In the genomic region with DNA sequence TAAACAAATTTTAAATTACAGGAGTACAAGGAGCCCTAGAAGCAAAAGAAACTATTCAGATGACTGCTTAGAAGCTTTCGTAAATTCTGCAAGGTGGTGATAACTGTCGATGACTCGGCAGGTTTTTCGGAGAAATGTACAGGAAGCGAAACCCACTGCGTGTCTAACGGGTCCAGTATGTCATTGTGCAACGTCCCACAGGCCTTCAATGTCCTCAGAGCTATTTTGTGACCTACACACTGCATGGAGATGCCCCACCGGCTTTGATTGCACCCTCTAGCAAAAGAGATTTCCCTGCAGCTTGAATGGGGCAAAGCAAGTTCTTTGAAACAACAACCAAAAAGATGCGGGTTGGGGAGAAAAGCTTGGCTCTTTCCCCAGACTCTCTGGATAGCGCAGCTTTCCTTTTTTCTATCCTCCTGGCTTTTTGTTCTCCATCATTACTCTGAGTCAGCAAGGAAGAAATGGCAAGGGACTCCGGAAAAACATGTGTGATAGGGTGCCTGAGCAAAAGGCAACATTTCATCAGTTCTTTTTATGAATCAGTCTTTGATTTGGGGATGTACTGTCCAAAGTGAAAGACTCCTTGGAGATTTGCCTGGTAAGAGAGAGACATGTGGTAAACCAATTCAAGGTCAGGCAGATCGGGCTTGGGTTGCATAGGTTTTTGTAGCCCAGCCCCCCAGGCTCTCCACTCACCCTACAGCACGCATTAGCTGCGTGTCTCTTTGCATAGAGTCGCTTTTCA, we compare ENCODE assay signal across 1 cellular context.
TF ChIP-seq lines count a peak whose summit lies in the region.

No MANE protein-coding gene starts in this region.

TF ChIP-seq in GM23338, 12 proteins besides CTCF, POLR2A, EP300 and RAD21 (continued from another document):
- TF ChIP-seq, protein P1, sequence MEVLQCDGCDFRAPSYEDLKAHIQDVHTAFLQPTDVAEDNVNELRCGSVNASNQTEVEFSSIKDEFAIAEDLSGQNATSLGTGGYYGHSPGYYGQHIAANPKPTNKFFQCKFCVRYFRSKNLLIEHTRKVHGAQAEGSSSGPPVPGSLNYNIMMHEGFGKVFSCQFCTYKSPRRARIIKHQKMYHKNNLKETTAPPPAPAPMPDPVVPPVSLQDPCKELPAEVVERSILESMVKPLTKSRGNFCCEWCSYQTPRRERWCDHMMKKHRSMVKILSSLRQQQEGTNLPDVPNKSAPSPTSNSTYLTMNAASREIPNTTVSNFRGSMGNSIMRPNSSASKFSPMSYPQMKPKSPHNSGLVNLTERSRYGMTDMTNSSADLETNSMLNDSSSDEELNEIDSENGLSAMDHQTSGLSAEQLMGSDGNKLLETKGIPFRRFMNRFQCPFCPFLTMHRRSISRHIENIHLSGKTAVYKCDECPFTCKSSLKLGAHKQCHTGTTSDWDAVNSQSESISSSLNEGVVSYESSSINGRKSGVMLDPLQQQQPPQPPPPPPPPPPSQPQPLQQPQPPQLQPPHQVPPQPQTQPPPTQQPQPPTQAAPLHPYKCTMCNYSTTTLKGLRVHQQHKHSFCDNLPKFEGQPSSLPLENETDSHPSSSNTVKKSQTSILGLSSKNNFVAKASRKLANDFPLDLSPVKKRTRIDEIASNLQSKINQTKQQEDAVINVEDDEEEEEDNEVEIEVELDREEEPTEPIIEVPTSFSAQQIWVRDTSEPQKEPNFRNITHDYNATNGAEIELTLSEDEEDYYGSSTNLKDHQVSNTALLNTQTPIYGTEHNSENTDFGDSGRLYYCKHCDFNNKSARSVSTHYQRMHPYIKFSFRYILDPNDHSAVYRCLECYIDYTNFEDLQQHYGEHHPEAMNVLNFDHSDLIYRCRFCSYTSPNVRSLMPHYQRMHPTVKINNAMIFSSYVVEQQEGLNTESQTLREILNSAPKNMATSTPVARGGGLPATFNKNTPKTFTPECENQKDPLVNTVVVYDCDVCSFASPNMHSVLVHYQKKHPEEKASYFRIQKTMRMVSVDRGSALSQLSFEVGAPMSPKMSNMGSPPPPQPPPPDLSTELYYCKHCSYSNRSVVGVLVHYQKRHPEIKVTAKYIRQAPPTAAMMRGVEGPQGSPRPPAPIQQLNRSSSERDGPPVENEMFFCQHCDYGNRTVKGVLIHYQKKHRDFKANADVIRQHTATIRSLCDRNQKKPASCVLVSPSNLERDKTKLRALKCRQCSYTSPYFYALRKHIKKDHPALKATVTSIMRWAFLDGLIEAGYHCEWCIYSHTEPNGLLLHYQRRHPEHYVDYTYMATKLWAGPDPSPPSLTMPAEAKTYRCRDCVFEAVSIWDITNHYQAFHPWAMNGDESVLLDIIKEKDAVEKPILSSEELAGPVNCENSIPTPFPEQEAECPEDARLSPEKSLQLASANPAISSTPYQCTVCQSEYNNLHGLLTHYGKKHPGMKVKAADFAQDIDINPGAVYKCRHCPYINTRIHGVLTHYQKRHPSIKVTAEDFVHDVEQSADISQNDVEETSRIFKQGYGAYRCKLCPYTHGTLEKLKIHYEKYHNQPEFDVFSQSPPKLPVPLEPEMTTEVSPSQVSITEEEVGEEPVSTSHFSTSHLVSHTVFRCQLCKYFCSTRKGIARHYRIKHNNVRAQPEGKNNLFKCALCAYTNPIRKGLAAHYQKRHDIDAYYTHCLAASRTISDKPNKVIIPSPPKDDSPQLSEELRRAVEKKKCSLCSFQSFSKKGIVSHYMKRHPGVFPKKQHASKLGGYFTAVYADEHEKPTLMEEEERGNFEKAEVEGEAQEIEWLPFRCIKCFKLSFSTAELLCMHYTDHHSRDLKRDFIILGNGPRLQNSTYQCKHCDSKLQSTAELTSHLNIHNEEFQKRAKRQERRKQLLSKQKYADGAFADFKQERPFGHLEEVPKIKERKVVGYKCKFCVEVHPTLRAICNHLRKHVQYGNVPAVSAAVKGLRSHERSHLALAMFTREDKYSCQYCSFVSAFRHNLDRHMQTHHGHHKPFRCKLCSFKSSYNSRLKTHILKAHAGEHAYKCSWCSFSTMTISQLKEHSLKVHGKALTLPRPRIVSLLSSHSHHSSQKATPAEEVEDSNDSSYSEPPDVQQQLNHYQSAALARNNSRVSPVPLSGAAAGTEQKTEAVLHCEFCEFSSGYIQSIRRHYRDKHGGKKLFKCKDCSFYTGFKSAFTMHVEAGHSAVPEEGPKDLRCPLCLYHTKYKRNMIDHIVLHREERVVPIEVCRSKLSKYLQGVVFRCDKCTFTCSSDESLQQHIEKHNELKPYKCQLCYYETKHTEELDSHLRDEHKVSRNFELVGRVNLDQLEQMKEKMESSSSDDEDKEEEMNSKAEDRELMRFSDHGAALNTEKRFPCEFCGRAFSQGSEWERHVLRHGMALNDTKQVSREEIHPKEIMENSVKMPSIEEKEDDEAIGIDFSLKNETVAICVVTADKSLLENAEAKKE (CRISPR knock-in tag; IDR thresholded peaks at IDR 0.05) = no peak
- no peak for TF ChIP-seq ZNF331 (CRISPR knock-in tag; IDR thresholded peaks at IDR 0.05; ENCODE audit: low read depth)
- TF ChIP-seq, protein P2, sequence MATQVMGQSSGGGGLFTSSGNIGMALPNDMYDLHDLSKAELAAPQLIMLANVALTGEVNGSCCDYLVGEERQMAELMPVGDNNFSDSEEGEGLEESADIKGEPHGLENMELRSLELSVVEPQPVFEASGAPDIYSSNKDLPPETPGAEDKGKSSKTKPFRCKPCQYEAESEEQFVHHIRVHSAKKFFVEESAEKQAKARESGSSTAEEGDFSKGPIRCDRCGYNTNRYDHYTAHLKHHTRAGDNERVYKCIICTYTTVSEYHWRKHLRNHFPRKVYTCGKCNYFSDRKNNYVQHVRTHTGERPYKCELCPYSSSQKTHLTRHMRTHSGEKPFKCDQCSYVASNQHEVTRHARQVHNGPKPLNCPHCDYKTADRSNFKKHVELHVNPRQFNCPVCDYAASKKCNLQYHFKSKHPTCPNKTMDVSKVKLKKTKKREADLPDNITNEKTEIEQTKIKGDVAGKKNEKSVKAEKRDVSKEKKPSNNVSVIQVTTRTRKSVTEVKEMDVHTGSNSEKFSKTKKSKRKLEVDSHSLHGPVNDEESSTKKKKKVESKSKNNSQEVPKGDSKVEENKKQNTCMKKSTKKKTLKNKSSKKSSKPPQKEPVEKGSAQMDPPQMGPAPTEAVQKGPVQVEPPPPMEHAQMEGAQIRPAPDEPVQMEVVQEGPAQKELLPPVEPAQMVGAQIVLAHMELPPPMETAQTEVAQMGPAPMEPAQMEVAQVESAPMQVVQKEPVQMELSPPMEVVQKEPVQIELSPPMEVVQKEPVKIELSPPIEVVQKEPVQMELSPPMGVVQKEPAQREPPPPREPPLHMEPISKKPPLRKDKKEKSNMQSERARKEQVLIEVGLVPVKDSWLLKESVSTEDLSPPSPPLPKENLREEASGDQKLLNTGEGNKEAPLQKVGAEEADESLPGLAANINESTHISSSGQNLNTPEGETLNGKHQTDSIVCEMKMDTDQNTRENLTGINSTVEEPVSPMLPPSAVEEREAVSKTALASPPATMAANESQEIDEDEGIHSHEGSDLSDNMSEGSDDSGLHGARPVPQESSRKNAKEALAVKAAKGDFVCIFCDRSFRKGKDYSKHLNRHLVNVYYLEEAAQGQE (IDR thresholded peaks at IDR 0.05; ENCODE audit: unreplicated experiment) = no peak
- no peak for TF ChIP-seq NANOG (IDR thresholded peaks at IDR 0.05; ENCODE audit: borderline replicate concordance)
- no peak for TF ChIP-seq EZH2 (IDR thresholded peaks at IDR 0.05; ENCODE audit: low read depth, unreplicated experiment)
